Comparison of ENCODE assay signal across 27 cellular contexts in genomic region chr17:13498184-13498583, GRCh38.
"Had no signal": no experiment of that assay in that cellular context is flagged by ENCODE, and none has a peak within 500 bp of the region (broad histone marks: within the 10 kb centered on the region; RNA-seq: fewer than 3 reads in every experiment).

No MANE protein-coding gene starts in this region.

- H3K27ac ChIP-seq: left lung, lower lobe of right lung, ovary, right atrium auricular region, right lobe of liver, tibial nerve, uterus had no signal

- H3K9me3 Mint-ChIP-seq: stimulated activated memory B cell treated with anti-CD40 and anti-IgM and Interleukin-4, amounts not matched to agents 10 μg/mL and 1 μg/mL and 100 μg/mL, for 72 hours; stimulated activated naive CD8-positive, alpha-beta T cell treated with anti-CD3 and anti-CD28 coated beads, Interleukin-15, amount 100 ng/mL, for 72 hours; type B pancreatic cell had no signal

- H3K9me3 ChIP-seq: left lung, lower lobe of right lung, ovary, right atrium auricular region, right lobe of liver, tibial nerve, uterus had no signal

- H3K36me3 ChIP-seq: left lung, lower lobe of right lung, ovary, right atrium auricular region, right lobe of liver, tibial nerve, uterus had no signal

- DNase-seq: hypothalamus; immature natural killer cell; kidney; left colon; left lung; lower lobe of right lung; mammary epithelial cell; mesenchymal stem cell; naive B cell; natural killer cell; ovary; right lobe of liver; stimulated activated CD4-positive, alpha-beta T cell treated with anti-CD3 and anti-CD28 coated beads, Interleukin-1b, Interleukin-23, amount 100 ng/mL, for 48 hours; stimulated activated CD4-positive, alpha-beta T cell treated with anti-CD3 and anti-CD28 coated beads, Interleukin-2, amount 100 ng/mL, for 48 hours; stimulated activated CD4-positive, alpha-beta T cell treated with anti-CD3 and anti-CD28 coated beads, Interleukin-4, amount 100 ng/mL, for 4 hours; stimulated activated CD8-positive, alpha-beta memory T cell treated with anti-CD3 and anti-CD28 coated beads, Interleukin-4, amount 100 ng/mL, for 48 hours; stimulated activated naive CD4-positive, alpha-beta T cell treated with Interleukin-2 at 50 U/mL for 16 hours; stimulated activated naive CD8-positive, alpha-beta T cell treated with anti-CD3 and anti-CD28 coated beads, Interleukin-15, amount 100 ng/mL, for 72 hours; substantia nigra; uterus had no signal

- H3K27me3 ChIP-seq: left lung, ovary, right atrium auricular region, right lobe of liver, tibial nerve, uterus had no signal

- H3K4me3 ChIP-seq: left lung, lower lobe of right lung, ovary, right atrium auricular region, right lobe of liver, smooth muscle cell, tibial nerve, uterus had no signal

- H3K4me2 ChIP-seq: smooth muscle cell had no signal

- FAIRE-seq: islet of Langerhans, kidney had no signal

- H3K4me3 Mint-ChIP-seq: immature natural killer cell; natural killer cell; stimulated activated memory B cell treated with anti-CD40 and anti-IgM and Interleukin-4, amounts not matched to agents 10 μg/mL and 1 μg/mL and 100 μg/mL, for 72 hours; stimulated activated naive CD8-positive, alpha-beta T cell treated with anti-CD3 and anti-CD28 coated beads, Interleukin-15, amount 100 ng/mL, for 72 hours; type B pancreatic cell had no signal

- H3K27ac Mint-ChIP-seq: immature natural killer cell; naive B cell; natural killer cell; progenitor cell of endocrine pancreas; stimulated activated memory B cell treated with anti-CD40 and anti-IgM and Interleukin-4, amounts not matched to agents 10 μg/mL and 1 μg/mL and 100 μg/mL, for 72 hours; stimulated activated naive CD8-positive, alpha-beta T cell treated with anti-CD3 and anti-CD28 coated beads, Interleukin-15, amount 100 ng/mL, for 72 hours; type B pancreatic cell had no signal

- H3K4me1 ChIP-seq: left lung, lower lobe of right lung, right atrium auricular region, right lobe of liver, tibial nerve, uterus had no signal

- H3K27me3 Mint-ChIP-seq: naive B cell; progenitor cell of endocrine pancreas; stimulated activated memory B cell treated with anti-CD40 and anti-IgM and Interleukin-4, amounts not matched to agents 10 μg/mL and 1 μg/mL and 100 μg/mL, for 72 hours; type B pancreatic cell had no signal

- ATAC-seq: left colon; left lung; lower lobe of right lung; natural killer cell; right lobe of liver; stimulated activated memory B cell treated with anti-CD40 and anti-IgM and Interleukin-4, amounts not matched to agents 10 μg/mL and 1 μg/mL and 100 μg/mL, for 72 hours; stimulated activated naive CD8-positive, alpha-beta T cell treated with anti-CD3 and anti-CD28 coated beads, Interleukin-15, amount 100 ng/mL, for 72 hours had no signal

- H3K36me3 Mint-ChIP-seq: immature natural killer cell; naive B cell; natural killer cell; stimulated activated memory B cell treated with anti-CD40 and anti-IgM and Interleukin-4, amounts not matched to agents 10 μg/mL and 1 μg/mL and 100 μg/mL, for 72 hours had no signal

- H3K4me1 Mint-ChIP-seq: immature natural killer cell; naive B cell; natural killer cell; stimulated activated memory B cell treated with anti-CD40 and anti-IgM and Interleukin-4, amounts not matched to agents 10 μg/mL and 1 μg/mL and 100 μg/mL, for 72 hours; stimulated activated naive CD8-positive, alpha-beta T cell treated with anti-CD3 and anti-CD28 coated beads, Interleukin-15, amount 100 ng/mL, for 72 hours had no signal
